Comparison of ENCODE assay signal across 8 cellular contexts in the genomic region with DNA sequence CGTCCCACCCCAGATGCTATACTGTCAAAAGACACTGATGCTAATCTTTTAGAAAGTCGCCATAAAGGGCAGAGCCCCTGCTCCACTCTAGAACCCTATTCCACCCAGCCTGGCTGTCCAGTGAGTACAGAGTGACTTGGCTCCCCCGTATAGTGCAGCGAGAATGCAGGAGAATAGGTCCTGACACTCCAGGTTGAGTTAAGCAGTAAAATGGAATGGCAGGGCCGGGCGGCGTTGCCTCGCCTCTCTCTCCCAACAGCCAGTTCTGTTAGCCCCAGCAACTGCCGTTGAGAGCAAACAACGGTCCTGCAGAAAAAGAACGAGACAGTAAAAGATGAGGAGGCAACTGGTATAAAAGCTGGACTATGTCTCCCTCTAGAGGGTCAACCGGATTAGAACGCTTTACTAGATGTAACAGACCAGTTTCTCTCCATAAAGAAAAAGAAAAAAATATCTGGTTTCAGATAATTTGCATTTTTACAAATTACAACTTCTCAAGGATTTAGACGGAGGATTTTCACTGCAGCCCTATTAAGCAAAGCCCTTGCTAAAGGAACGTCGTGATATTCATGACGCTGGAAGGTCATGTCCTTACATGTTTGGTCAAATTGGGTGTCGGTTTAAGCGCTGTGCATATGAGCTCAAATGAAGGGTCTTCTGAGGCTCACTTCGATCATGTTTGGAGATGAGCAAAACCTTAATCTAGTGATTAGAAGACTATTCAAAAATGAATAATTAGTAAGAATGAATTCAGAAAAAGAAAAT.
A peak's percentile ranks its signal among the peaks of the same experiment; 100 is the strongest.
DNase-seq lines count a peak whose midpoint lies in the region; FAIRE-seq and TF ChIP-seq lines count a peak whose summit lies in the region.

No MANE protein-coding gene starts in this region.

- H3K4me3 Mint-ChIP-seq in activated naive CD4-positive, alpha-beta T cell treated with anti-CD3 and anti-CD28 coated beads, Interleukin-2, amount 10 ng/mL, durations not matched to agents 7 days and 5 days = peak overlapping the region; percentile 71

- peaks cover 30% of the 10 kb centered on the region for H3K4me1 Mint-ChIP-seq in activated naive CD4-positive, alpha-beta T cell treated with anti-CD3 and anti-CD28 coated beads, Interleukin-2, amount 10 ng/mL, durations not matched to agents 7 days and 5 days

- H3K4me3 ChIP-seq in HAP-1 (peak overlapping the region; percentile 10), vagina (peak overlapping the region; percentile 48 to 49)

- no peaks in the 10 kb centered on the region for H3K4me1 ChIP-seq in HAP-1
- H3K4me1 ChIP-seq in vagina = peaks cover 21% of the 10 kb centered on the region

- no peaks in the 10 kb centered on the region for H3K36me3 ChIP-seq in HAP-1 (replicated peaks)
- H3K36me3 ChIP-seq in vagina = no peaks in the 10 kb centered on the region

- TF ChIP-seq CTCF in LNCAP (IDR thresholded peaks at IDR 0.05) = peak; percentile 75
- TF ChIP-seq CTCF in vagina (IDR thresholded peaks at IDR 0.05) = peak; percentile 52 to 66 (median 52)

- in situ Hi-C loops in HAP-1 (cut with MboI; ENCODE audit: low sequenced_read_pairs) = no loop called here

- no peak for FAIRE-seq in RCC 7860 (lab: Jason Lieb, UNC)

- peaks cover 51% of the 10 kb centered on the region for H3K27me3 ChIP-seq in HAP-1 (ENCODE audit: low read depth)
- no peaks in the 10 kb centered on the region for H3K27me3 ChIP-seq in vagina

- no peak overlapping the region for H3K27ac Mint-ChIP-seq in activated naive CD4-positive, alpha-beta T cell treated with anti-CD3 and anti-CD28 coated beads, Interleukin-2, amount 10 ng/mL, durations not matched to agents 7 days and 5 days

- H3K36me3 Mint-ChIP-seq in activated naive CD4-positive, alpha-beta T cell treated with anti-CD3 and anti-CD28 coated beads, Interleukin-2, amount 10 ng/mL, durations not matched to agents 7 days and 5 days = peaks cover 1% of the 10 kb centered on the region

- DNase-seq in GM04504 (ENCODE audit: low read depth) (peak; percentile 68), HAP-1 (ENCODE audit: low spot score in 2 of 2) (peak; percentile 69 to 87), RCC 7860 (ENCODE audit: low spot score) (peak; percentile 54), globus pallidus (ENCODE audit: low spot score) (peak; percentile 83), non-pigmented ciliary epithelial cell (ENCODE audit: low read depth) (peak; percentile 65), vagina (ENCODE audit: extremely low spot score in 2 of 2) (no peak)
- peak; percentile 68 for DNase-seq in activated naive CD4-positive, alpha-beta T cell treated with anti-CD3 and anti-CD28 coated beads, Interleukin-2, amount 10 ng/mL, durations not matched to agents 7 days and 5 days

- H3K27ac ChIP-seq in vagina = peak overlapping the region; percentile 57

- H3K9me3 ChIP-seq in HAP-1 = peaks cover 4% of the 10 kb centered on the region; the same call in 1 of the 2 replicates
- H3K9me3 ChIP-seq in vagina = no peaks in the 10 kb centered on the region

- peak in 1 of 2 donors; percentile 17 for TF ChIP-seq POLR2A in vagina (IDR thresholded peaks at IDR 0.05)

- peaks cover 43% of the 10 kb centered on the region for H3K27me3 Mint-ChIP-seq in activated naive CD4-positive, alpha-beta T cell treated with anti-CD3 and anti-CD28 coated beads, Interleukin-2, amount 10 ng/mL, durations not matched to agents 7 days and 5 days

- intact Hi-C loops in vagina (cut with DNase I) = no loop called here

- H3K9me3 Mint-ChIP-seq in activated naive CD4-positive, alpha-beta T cell treated with anti-CD3 and anti-CD28 coated beads, Interleukin-2, amount 10 ng/mL, durations not matched to agents 7 days and 5 days = no peaks in the 10 kb centered on the region

- CTCF ChIA-PET in activated naive CD4-positive, alpha-beta T cell treated with anti-CD3 and anti-CD28 coated beads, Interleukin-2, amount 10 ng/mL, durations not matched to agents 7 days and 5 days (lab: Charles Lee) = interaction anchor here (0.7 to 1.5 kb wide), 7 partner anchors 12 to 600 kb away, joined by 3 to 5 read pairs (median 3); no protein-coding TSS in a partner anchor

Comparison
In these comparisons a context has a peak if more than half of its experiments do, and no peak if none do; other contexts are left out.
1. DNase-seq: peak in GM04504 (single experiment), HAP-1 (2 of 2), RCC 7860 (single experiment), activated naive CD4-positive, alpha-beta T cell treated with anti-CD3 and anti-CD28 coated beads, Interleukin-2, amount 10 ng/mL, durations not matched to agents 7 days and 5 days (single experiment), globus pallidus (single experiment) and non-pigmented ciliary epithelial cell (single experiment); none in vagina (0 of 2).